21 cellular contexts compared by ENCODE assay signal in the genomic region with DNA sequence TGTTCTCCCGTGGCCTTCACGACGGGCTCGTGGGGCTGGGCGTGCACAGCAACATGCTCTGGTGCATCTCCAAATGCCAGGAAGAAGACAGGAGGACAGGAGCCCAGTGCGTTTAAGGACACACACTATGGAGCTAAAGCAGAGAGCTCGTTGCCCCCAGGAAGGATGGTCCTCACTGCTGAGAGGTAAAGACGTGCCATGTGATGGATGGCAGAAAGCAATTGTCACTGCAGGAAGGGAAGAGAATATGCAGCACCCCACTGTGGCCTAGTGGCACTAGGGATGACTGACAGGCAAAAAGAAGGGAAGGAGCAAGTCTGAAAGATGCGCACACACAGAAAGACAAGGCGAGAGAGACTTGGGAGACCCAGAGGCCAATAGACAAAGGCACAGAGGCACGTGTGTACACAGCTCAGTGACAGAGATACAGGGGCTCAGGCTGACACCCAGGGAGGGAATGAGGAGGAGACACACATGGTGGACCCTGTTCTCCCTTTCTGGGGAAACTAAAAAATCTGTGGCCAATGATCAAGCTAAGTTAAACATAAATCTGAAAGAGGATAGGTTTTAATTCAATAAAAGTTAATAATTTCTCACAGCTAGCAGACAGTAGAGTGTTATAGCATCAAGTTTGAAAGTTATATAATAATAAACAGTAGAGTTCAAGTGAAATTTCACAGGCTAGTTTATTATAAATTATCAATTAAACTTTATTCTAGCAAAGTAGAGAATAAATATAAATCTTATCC.
DNase-seq lines count a peak whose midpoint lies in the region; FAIRE-seq and TF ChIP-seq lines count a peak whose summit lies in the region.
"Had no signal": no experiment of that assay in that cellular context is flagged by ENCODE, and none has a peak within 500 bp of the region (broad histone marks: within the 10 kb centered on the region; RNA-seq: fewer than 3 reads in every experiment).

No MANE protein-coding gene starts in this region.

- H3K23ac ChIP-seq in H1 (ENCODE audit: insufficient read length), result no peak overlapping the region

- H2AFZ ChIP-seq in H1 (ENCODE audit: low read length), result no peak overlapping the region

- no peaks in the 10 kb centered on the region for H3K79me2 ChIP-seq in H1 (ENCODE audit: control insufficient read depth in 1 of 2, insufficient read depth in 2 of 2, low read length in 2 of 2)

- FAIRE-seq in HTR-8/SVneo (lab: Jason Lieb, UNC) (peak; percentile 75), H1 (lab: Jason Lieb, UNC) (no peak)
- FAIRE-seq: K562 had no signal

- H3K18ac ChIP-seq in H1 (ENCODE audit: extremely low read depth, low read length), result no peak overlapping the region

- TF ChIP-seq POLR2A in H1 (IDR thresholded peaks at IDR 0.05; ENCODE audit: control extremely low read depth in 1 of 2, low read depth in 2 of 2, low read length in 2 of 2), result no peak

- CTCF ChIA-PET in H1 (lab: Charles Lee; ENCODE audit: partially characterized antibody), result interaction anchor here (0.8 to 3.7 kb wide), 17 partner anchors 9 to 374 kb away, joined by 3 to 19 read pairs (median 4); no protein-coding TSS in a partner anchor

- POLR2A ChIA-PET in H1 (lab: Charles Lee; ENCODE audit: partially characterized antibody), result interaction anchor here (0.6 to 1.5 kb wide), 3 partner anchors 11 to 513 kb away, joined by 3 read pairs; no protein-coding TSS in a partner anchor

- no peak for TF ChIP-seq RAD21 in H1 (IDR thresholded peaks at IDR 0.05 in 1 of 2, conservative IDR thresholded peaks at IDR 0.05 in 1 of 2; ENCODE audit: low read depth in 2 of 2, low read length in 2 of 2)

- H3K4me1 Mint-ChIP-seq in osteocyte (ENCODE audit: unreplicated experiment), result no peaks in the 10 kb centered on the region

- no peak overlapping the region for H2BK5ac ChIP-seq in H1 (ENCODE audit: low read depth, low read length)

- no peak overlapping the region for H3K4me2 ChIP-seq in H1 (ENCODE audit: insufficient read depth in 1 of 2, low read depth in 2 of 2, low read length in 2 of 2)

- TF ChIP-seq EP300 in H1 (IDR thresholded peaks at IDR 0.05; ENCODE audit: borderline replicate concordance in 1 of 2, low read depth in 2 of 2, low read length in 2 of 2), result no peak

- H2AK5ac ChIP-seq in H1 (ENCODE audit: low read depth, low read length), result no peak overlapping the region

- peak overlapping the region; percentile 9; the same call in 1 of the 2 replicates for H4K8ac ChIP-seq in H1 (ENCODE audit: extremely low read depth, insufficient read depth, low read length)

- no peaks in the 10 kb centered on the region for H3K4me1 ChIP-seq in H1 (replicated peaks in 1 of 4; ENCODE audit: control insufficient read depth in 3 of 4, insufficient read depth in 4 of 4, low read length in 3 of 4)
- H3K4me1 ChIP-seq: Peyer's patch, SJSA1 had no signal

- no peak overlapping the region for H3K14ac ChIP-seq in H1 (ENCODE audit: insufficient read length)

- H2BK12ac ChIP-seq in H1 (ENCODE audit: low read depth, low read length), result peak overlapping the region; percentile 30; the same call in 1 of the 2 replicates

- H4K91ac ChIP-seq in H1 (replicated peaks; ENCODE audit: insufficient read length, low read length), result no peak overlapping the region

- peak; percentile 36 for DNase-seq in NCI-H2227 (lab: John Stamatoyannopoulos, UW; ENCODE audit: unreplicated experiment)
- DNase-seq in NCI-H2227 treated with DMSO at 0.1 percent for 48 hours (lab: John Stamatoyannopoulos, UW), result no peak
- DNase-seq in HTR-8/SVneo (ENCODE audit: insufficient read length, low spot score), result no peak
- no peak for DNase-seq in H1 (ENCODE audit: low read depth in 1 of 2, low spot score in 2 of 2)
- DNase-seq in osteocyte (ENCODE audit: extremely low spot score, unreplicated experiment), result peak; percentile 60
- no peak for DNase-seq in NCI-H510A (lab: John Stamatoyannopoulos, UW)
- DNase-seq in activated naive CD4-positive, alpha-beta T cell (lab: John Stamatoyannopoulos, UW), result no peak
- DNase-seq in NCI-H187 treated with DMSO at 0.1 percent for 48 hours (lab: John Stamatoyannopoulos, UW), result no peak
- DNase-seq: 8988T, COR-L47, DMS 273 treated with DMSO at 0.1 percent for 48 hours, DND-41, H7, NCI-H1105 treated with DMSO at 0.1 percent for 48 hours, NCI-H1694, NCI-H2107, NCI-H526 treated with DMSO at 0.1 percent for 48 hours, Peyer's patch had no signal

- H3K27ac Mint-ChIP-seq in osteocyte (ENCODE audit: unreplicated experiment), result no peak overlapping the region

- H3K56ac ChIP-seq in H1 (replicated peaks; ENCODE audit: insufficient read length, low read depth, low read length), result no peak overlapping the region

- 85% methylated on average over 11 of the region's 11 CpGs; no CpG with 5 or more reads in 1 of the 2 experiments for WGBS in H1 (ENCODE audit: extremely low coverage in 1 of 2, insufficient coverage in 1 of 2, insufficient read length in 1 of 2, insufficient replicate concordance in 2 of 2, low coverage in 1 of 2, low lambda C conversion rate in 2 of 2, missing lambda C conversion rate in 1 of 2), 2 experiments

- no peaks in the 10 kb centered on the region for H3K23me2 ChIP-seq in H1 (ENCODE audit: low read depth, low read length)

- H2BK20ac ChIP-seq in H1 (ENCODE audit: low read length), result no peak overlapping the region

- H2BK120ac ChIP-seq in H1 (replicated peaks; ENCODE audit: low read depth, low read length), result no peak overlapping the region

- TF ChIP-seq CTCF in H1 (IDR thresholded peaks at IDR 0.05; ENCODE audit: control extremely low read depth in 1 of 3, insufficient read depth in 1 of 3, low read depth in 1 of 3, low read length in 3 of 3) (no peak), osteocyte (IDR thresholded peaks at IDR 0.05) (no peak)

- H3K36me3 Mint-ChIP-seq in osteocyte (ENCODE audit: unreplicated experiment), result no peaks in the 10 kb centered on the region

- H3K36me3 ChIP-seq in H1 (ENCODE audit: control insufficient read depth in 2 of 4, insufficient read depth in 4 of 4, low read length in 3 of 4), result no peaks in the 10 kb centered on the region
- H3K36me3 ChIP-seq: SJSA1 had no signal

- no peaks in the 10 kb centered on the region for H3K27me3 ChIP-seq in H1 (replicated peaks in 1 of 4; ENCODE audit: control insufficient read depth in 3 of 4, extremely low read depth in 1 of 4, insufficient read depth in 3 of 4, low read length in 3 of 4)
- H3K27me3 ChIP-seq: Peyer's patch had no signal

- H3K4me3 Mint-ChIP-seq in osteocyte (ENCODE audit: unreplicated experiment), result no peak overlapping the region
- H3K4me3 Mint-ChIP-seq: CD14-positive monocyte had no signal

- no peak overlapping the region for H3K9ac ChIP-seq in H1 (replicated peaks in 1 of 4; ENCODE audit: extremely low read depth in 1 of 4, low read depth in 3 of 4, low read length in 3 of 4)

- no peaks in the 10 kb centered on the region for H4K20me1 ChIP-seq in H1 (replicated peaks in 1 of 2; ENCODE audit: control insufficient read depth in 1 of 2, insufficient read depth in 2 of 2, low read length in 2 of 2)

- no peak overlapping the region for H3K27ac ChIP-seq in H1 (ENCODE audit: low read depth, low read length)
- H3K27ac ChIP-seq: Peyer's patch, SJSA1 had no signal

- no peaks in the 10 kb centered on the region for H3K9me3 ChIP-seq in H1 (ENCODE audit: insufficient read depth in 2 of 2, low read depth in 1 of 2, low read length in 1 of 2)
- H3K9me3 ChIP-seq: Peyer's patch, SJSA1 had no signal

- peaks cover 3% of the 10 kb centered on the region for H3K27me3 Mint-ChIP-seq in osteocyte (ENCODE audit: unreplicated experiment)

- no peak overlapping the region for H3K4ac ChIP-seq in H1 (replicated peaks; ENCODE audit: insufficient read length, low read depth, low read length)

- H3K9me3 Mint-ChIP-seq in osteocyte (ENCODE audit: unreplicated experiment), result no peaks in the 10 kb centered on the region

- H2BK15ac ChIP-seq in H1 (ENCODE audit: low read length), result no peak overlapping the region

- no peak overlapping the region for H4K5ac ChIP-seq in H1 (ENCODE audit: insufficient read length, low read depth, low read length)

- no peak overlapping the region for H3K4me3 ChIP-seq in H1 (ENCODE audit: extremely low read depth in 1 of 4, insufficient read depth in 2 of 4, low read depth in 3 of 4, low read length in 4 of 4)
- H3K4me3 ChIP-seq: K562, Peyer's patch, SJSA1 had no signal

- 0 out of 2 replicates have a peak, but pooled peaks cover 2% of the 10 kb centered on the region for H3K79me1 ChIP-seq in H1 (ENCODE audit: low read depth, low read length)

TF ChIP-seq in H1, 55 proteins besides CTCF, POLR2A, EP300 and RAD21:
- TF ChIP-seq TCF12 (IDR thresholded peaks at IDR 0.05; ENCODE audit: low read depth, low read length) (no peak), SAP30 (IDR thresholded peaks at IDR 0.05; ENCODE audit: insufficient read depth, insufficient replicate concordance, low read length) (no peak), SRF (IDR thresholded peaks at IDR 0.05; ENCODE audit: low read depth, low read length) (no peak), CBX8 (IDR thresholded peaks at IDR 0.05; ENCODE audit: borderline replicate concordance, low read depth, low read length) (no peak), BRCA1 (IDR thresholded peaks at IDR 0.05; ENCODE audit: low read depth, low read length) (no peak), SIRT6 (IDR thresholded peaks at IDR 0.05; ENCODE audit: low read length) (no peak), RXRA (IDR thresholded peaks at IDR 0.05; ENCODE audit: insufficient read depth, low read depth, low read length) (no peak), HDAC6 (IDR thresholded peaks at IDR 0.05; ENCODE audit: low read depth, low read length) (no peak), CHD2 (IDR thresholded peaks at IDR 0.05; ENCODE audit: low read length) (no peak), SP2 (IDR thresholded peaks at IDR 0.05; ENCODE audit: low read length) (no peak), NRF1 (IDR thresholded peaks at IDR 0.05; ENCODE audit: low read depth, low read length) (no peak), SIN3A (conservative IDR thresholded peaks at IDR 0.05 in 1 of 2, IDR thresholded peaks at IDR 0.05 in 1 of 2; ENCODE audit: low read depth in 1 of 2, low read length in 2 of 2) (no peak), RFX5 (IDR thresholded peaks at IDR 0.05; ENCODE audit: borderline replicate concordance, low read depth, low read length) (no peak)

Comparison
In these comparisons a context has a peak if more than half of its experiments do, and no peak if none do; other contexts are left out.
1. DNase-seq: peak in NCI-H2227 (single experiment) and osteocyte (single experiment); none in NCI-H2227 treated with DMSO at 0.1 percent for 48 hours (single experiment), HTR-8/SVneo (single experiment), H1 (0 of 2), NCI-H510A (single experiment), activated naive CD4-positive, alpha-beta T cell (0 of 4) and NCI-H187 treated with DMSO at 0.1 percent for 48 hours (single experiment).